8 cellular contexts compared by ENCODE assay signal in the genomic region with DNA sequence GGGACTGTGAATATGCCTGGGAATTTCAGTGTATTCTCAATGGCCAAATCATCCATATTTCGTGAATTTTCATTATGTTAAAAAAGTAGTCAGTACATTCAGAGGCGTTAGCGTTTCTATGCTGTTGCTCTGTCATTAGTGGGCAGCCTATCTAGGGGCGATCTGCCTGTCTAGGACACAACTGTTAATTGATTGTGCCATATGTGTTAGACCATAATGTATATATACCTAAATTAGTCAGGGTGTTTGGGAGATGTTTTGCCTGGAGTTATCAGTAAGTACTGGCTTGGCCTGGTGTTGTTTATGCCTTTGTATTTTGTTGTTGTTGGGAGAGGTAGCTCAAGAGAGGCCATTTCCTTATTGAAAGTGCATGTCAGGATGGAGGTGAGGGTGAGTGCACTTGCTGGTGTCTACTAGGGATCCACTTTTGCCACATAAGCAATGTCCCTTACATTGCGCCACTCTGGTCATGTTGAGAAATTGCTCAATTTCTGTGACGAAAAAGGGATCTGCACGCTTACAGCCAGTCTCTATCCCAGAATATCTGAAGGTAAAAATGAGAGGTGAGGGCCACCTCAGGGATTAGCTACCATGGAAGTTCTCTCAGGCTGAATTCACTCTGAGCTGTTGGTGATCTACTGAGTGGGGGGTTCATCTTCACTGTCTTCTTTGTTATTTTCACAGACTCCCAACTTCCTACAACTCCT.
A peak's percentile ranks its signal among the peaks of the same experiment; 100 is the strongest.
DNase-seq lines count a peak whose midpoint lies in the region; ATAC-seq and TF ChIP-seq lines count a peak whose summit lies in the region.

No MANE protein-coding gene starts in this region.

- peak; percentile 57 for ATAC-seq in activated CD8-positive, alpha-beta memory T cell treated with anti-CD3 and anti-CD28 coated beads, Interleukin-2, amount 10 ng/mL, durations not matched to agents 7 days and 5 days
- peak; percentile 29 for ATAC-seq in HG03139 (IDR thresholded peaks at IDR 0.05; ENCODE audit: unreplicated experiment)

- H3K9me3 ChIP-seq in adrenal gland (replicated peaks in 1 of 3) (no peaks in the 10 kb centered on the region), skeletal muscle tissue (ENCODE audit: control insufficient read depth in 3 of 3, low read length in 3 of 3) (no peaks in the 10 kb centered on the region)

- H3K27ac Mint-ChIP-seq in activated CD8-positive, alpha-beta memory T cell treated with anti-CD3 and anti-CD28 coated beads, Interleukin-2, amount 10 ng/mL, durations not matched to agents 7 days and 5 days, result peak overlapping the region; percentile 93

- H3K27ac ChIP-seq in adrenal gland, result peak overlapping the region in 4 of 5 donors; percentile 26 to 78 (median 50)
- peak overlapping the region; percentile 36 for H3K27ac ChIP-seq in skeletal muscle tissue (ENCODE audit: low read depth, low read length)

- H3K9ac ChIP-seq in skeletal muscle tissue (ENCODE audit: low read depth in 1 of 3, low read length in 3 of 3), result no peak overlapping the region

- H3K36me3 Mint-ChIP-seq in activated CD8-positive, alpha-beta memory T cell treated with anti-CD3 and anti-CD28 coated beads, Interleukin-2, amount 10 ng/mL, durations not matched to agents 7 days and 5 days, result peaks cover 13% of the 10 kb centered on the region

- H3K4me1 ChIP-seq in adrenal gland (replicated peaks in 1 of 2) (no peaks in the 10 kb centered on the region), skeletal muscle tissue (ENCODE audit: control insufficient read depth in 3 of 3, insufficient read depth in 3 of 3, low read length in 3 of 3) (no peaks in the 10 kb centered on the region)

- H3K4me1 Mint-ChIP-seq in activated CD8-positive, alpha-beta memory T cell treated with anti-CD3 and anti-CD28 coated beads, Interleukin-2, amount 10 ng/mL, durations not matched to agents 7 days and 5 days, result peaks cover 33% of the 10 kb centered on the region

- H3K9me3 Mint-ChIP-seq in activated CD8-positive, alpha-beta memory T cell treated with anti-CD3 and anti-CD28 coated beads, Interleukin-2, amount 10 ng/mL, durations not matched to agents 7 days and 5 days (ENCODE audit: low read depth), result peaks cover 2% of the 10 kb centered on the region

- no peak for TF ChIP-seq POLR2A in adrenal gland (IDR thresholded peaks at IDR 0.05)

- intact Hi-C loops in adrenal gland (cut with DNase I), result no loop called here

- no peaks in the 10 kb centered on the region for H3K27me3 Mint-ChIP-seq in activated CD8-positive, alpha-beta memory T cell treated with anti-CD3 and anti-CD28 coated beads, Interleukin-2, amount 10 ng/mL, durations not matched to agents 7 days and 5 days

- H3K27me3 ChIP-seq in adrenal gland (no peaks in the 10 kb centered on the region), skeletal muscle tissue (ENCODE audit: control insufficient read depth in 3 of 3, insufficient read depth in 3 of 3, low read length in 3 of 3) (no peaks in the 10 kb centered on the region)

- TF ChIP-seq CTCF in adrenal gland (IDR thresholded peaks at IDR 0.05) (no peak), GM10248 (IDR thresholded peaks at IDR 0.05; ENCODE audit: control extremely low read depth, extremely low read depth, low read depth, missing control alignments) (no peak)

- POLR2A ChIA-PET in GM10248 (lab: Yijun Ruan, JAX), result interaction anchor here (0.6 to 1.0 kb wide), 2 partner anchors 48 to 123 kb away, joined by 3 to 4 read pairs; a partner anchor contains a TSS

- CTCF ChIA-PET in activated CD8-positive, alpha-beta memory T cell treated with anti-CD3 and anti-CD28 coated beads, Interleukin-2, amount 10 ng/mL, durations not matched to agents 7 days and 5 days (lab: Charles Lee), result interaction anchor here (1.4 to 1.6 kb wide), 2 partner anchors 11 to 121 kb away, joined by 5 to 7 read pairs; no protein-coding TSS in a partner anchor
- CTCF ChIA-PET in GM10248 (lab: Yijun Ruan, JAX), result interaction anchor here (0.9 to 2.2 kb wide), 8 partner anchors 8 to 157 kb away, joined by 3 to 8 read pairs (median 4); no protein-coding TSS in a partner anchor

- H3K4me3 Mint-ChIP-seq in activated CD8-positive, alpha-beta memory T cell treated with anti-CD3 and anti-CD28 coated beads, Interleukin-2, amount 10 ng/mL, durations not matched to agents 7 days and 5 days, result peak overlapping the region; percentile 62

- H3K36me3 ChIP-seq in adrenal gland (replicated peaks in 1 of 2), result no peaks in the 10 kb centered on the region
- H3K36me3 ChIP-seq in skeletal muscle tissue (ENCODE audit: control insufficient read depth in 3 of 3, insufficient read depth in 3 of 3, low read length in 3 of 3), result no peaks in the 10 kb centered on the region

- DNase-seq in activated CD8-positive, alpha-beta memory T cell treated with anti-CD3 and anti-CD28 coated beads, Interleukin-2, amount 10 ng/mL, durations not matched to agents 7 days and 5 days, result no peak
- DNase-seq in activated CD8-positive, alpha-beta memory T cell treated with anti-CD3 and anti-CD28 coated beads, Interleukin-2, amount 50 U/mL, for 48 hours, result no peak
- DNase-seq in adrenal gland (peak; percentile 22 to 73 (median 39)), NCI-H2196 treated with DMSO at 0.1 percent for 48 hours (lab: John Stamatoyannopoulos, UW; ENCODE audit: unreplicated experiment) (no peak), GM10248 (ENCODE audit: extremely low spot score) (no peak), NCI-H2081 (lab: John Stamatoyannopoulos, UW) (no peak)

- WGBS in adrenal gland, 4 donors, result 83 to 96% (median 85%) methylated on average over 7 of the region's 7 CpGs

- no peak overlapping the region for H3K4me3 ChIP-seq in adrenal gland
- H3K4me3 ChIP-seq in skeletal muscle tissue (ENCODE audit: low read length in 3 of 3), result no peak overlapping the region

Comparison
In these comparisons a context has a peak if more than half of its experiments do, and no peak if none do; other contexts are left out.
1. DNase-seq: peak in adrenal gland (7 of 7); none in activated CD8-positive, alpha-beta memory T cell treated with anti-CD3 and anti-CD28 coated beads, Interleukin-2, amount 10 ng/mL, durations not matched to agents 7 days and 5 days (single experiment), activated CD8-positive, alpha-beta memory T cell treated with anti-CD3 and anti-CD28 coated beads, Interleukin-2, amount 50 U/mL, for 48 hours (single experiment), NCI-H2196 treated with DMSO at 0.1 percent for 48 hours (single experiment), GM10248 (single experiment) and NCI-H2081 (0 of 2).